Comparison of ENCODE assay signal across 8 cellular contexts in the genomic region with DNA sequence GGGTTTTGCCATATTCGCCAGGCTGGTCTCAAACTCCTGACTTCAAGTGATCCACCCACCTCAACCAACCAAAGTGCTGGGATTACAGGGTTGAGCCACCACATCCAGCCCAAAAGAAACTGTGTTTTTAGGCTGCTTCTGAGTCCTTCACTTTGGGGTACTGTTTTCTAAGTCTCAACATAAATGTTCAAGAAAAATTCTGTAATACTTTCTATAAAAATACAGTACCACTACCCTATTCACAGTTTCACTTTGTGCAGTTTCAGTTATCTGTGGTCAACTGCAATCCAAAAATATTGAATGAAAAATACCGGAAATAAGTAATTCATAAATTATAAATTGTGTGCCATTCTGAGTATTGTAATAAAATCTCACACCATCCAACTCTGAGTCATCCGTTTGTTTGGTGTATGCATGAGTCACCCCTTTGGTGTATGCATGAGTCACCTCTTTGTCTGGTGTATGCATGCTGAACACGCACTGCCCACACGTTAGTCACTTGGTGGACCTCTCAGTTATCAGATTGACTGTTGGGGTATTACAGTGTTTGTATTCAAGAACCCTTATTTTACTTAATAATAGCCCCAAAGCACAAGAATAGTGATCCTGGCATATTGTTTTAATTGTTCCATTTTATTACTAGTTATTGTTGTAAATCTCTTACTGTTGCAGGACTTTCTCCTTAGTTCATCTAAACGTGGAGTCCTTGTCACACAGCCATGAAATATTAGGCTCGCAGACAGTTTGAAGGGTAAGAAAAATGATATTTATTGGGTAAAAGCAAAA.
A peak's percentile ranks its signal among the peaks of the same experiment; 100 is the strongest.
DNase-seq lines count a peak whose midpoint lies in the region; ATAC-seq and TF ChIP-seq lines count a peak whose summit lies in the region.

No MANE protein-coding gene starts in this region.

- intact Hi-C loops in vagina (cut with DNase I): no loop called here

- no peaks in the 10 kb centered on the region for H3K9me3 ChIP-seq in vagina

- DNase-seq in activated CD4-positive, alpha-beta T cell treated with anti-CD3 and anti-CD28 coated beads for 48 hours: peak; percentile 38
- DNase-seq in activated CD4-positive, alpha-beta T cell treated with anti-CD3 and anti-CD28 coated beads for 1 hour: no peak
- DNase-seq in SHP77 (lab: John Stamatoyannopoulos, UW) (peak; percentile 68 to 84), foreskin fibroblast (peak; percentile 65 to 75), pons (ENCODE audit: low spot score) (no peak), retina (no peak), vagina (ENCODE audit: extremely low spot score in 2 of 2) (no peak)

- H3K27ac ChIP-seq in vagina: no peak overlapping the region

- H3K36me3 ChIP-seq in vagina: no peaks in the 10 kb centered on the region

- ATAC-seq in HG03432 (IDR thresholded peaks at IDR 0.05; ENCODE audit: unreplicated experiment): peak; percentile 100

- H3K27me3 ChIP-seq in vagina: no peaks in the 10 kb centered on the region

- no peak overlapping the region for H3K4me3 ChIP-seq in foreskin fibroblast (ENCODE audit: low read depth in 1 of 2, low read length in 2 of 2)
- no peak overlapping the region for H3K4me3 ChIP-seq in vagina

- TF ChIP-seq CTCF in foreskin fibroblast (IDR thresholded peaks at IDR 0.05; ENCODE audit: low read depth, low read length): no peak
- TF ChIP-seq CTCF in vagina (IDR thresholded peaks at IDR 0.05): no peak

- TF ChIP-seq POLR2A in vagina (IDR thresholded peaks at IDR 0.05): no peak

- H3K4me1 ChIP-seq in vagina: no peaks in the 10 kb centered on the region

Comparison
In these comparisons a context has a peak if more than half of its experiments do, and no peak if none do; other contexts are left out.
1. DNase-seq: peak in activated CD4-positive, alpha-beta T cell treated with anti-CD3 and anti-CD28 coated beads for 48 hours (single experiment), SHP77 (2 of 2) and foreskin fibroblast (2 of 2); none in activated CD4-positive, alpha-beta T cell treated with anti-CD3 and anti-CD28 coated beads for 1 hour (single experiment), pons (single experiment), retina (single experiment) and vagina (0 of 2).